10 cellular contexts compared by ENCODE assay signal in genomic region chr20:11001767-11002540, GRCh38.
DNase-seq lines count a peak whose midpoint lies in the region; ATAC-seq, FAIRE-seq and TF ChIP-seq lines count a peak whose summit lies in the region.
"Had no signal": no experiment of that assay in that cellular context is flagged by ENCODE, and none has a peak within 500 bp of the region (broad histone marks: within the 10 kb centered on the region; RNA-seq: fewer than 3 reads in every experiment).

No MANE protein-coding gene starts in this region.

- H3K27me3 ChIP-seq in HL-60 (ENCODE audit: insufficient read depth, poor library complexity, severe bottlenecking) (no peaks in the 10 kb centered on the region), heart right ventricle (no peaks in the 10 kb centered on the region)

- H3K27ac ChIP-seq in HL-60 (replicated peaks) (no peak overlapping the region), heart right ventricle (peak overlapping the region in 3 of 10 donors; percentile 10 to 46 (median 15)), skin epidermis (peak overlapping the region in 18 of 21 experiments; percentile 14 to 74 (median 52))

- WGBS in heart right ventricle, 2 donors: 73 to 82% methylated on average over 12 of the region's 12 CpGs

- peaks cover 0 to 13% (median 5%) of the 10 kb centered on the region in 9 donors for H3K4me1 ChIP-seq in heart right ventricle

- H3K4me3 ChIP-seq in HL-60 (replicated peaks; ENCODE audit: insufficient read depth, low read length) (no peak overlapping the region), heart right ventricle (no peak overlapping the region), skin epidermis (no peak overlapping the region)

- ATAC-seq in heart right ventricle (peak in 5 of 8 donors; percentile 14 to 76 (median 26)), HG03342 (IDR thresholded peaks at IDR 0.05; ENCODE audit: unreplicated experiment) (no peak)

- FAIRE-seq in GM19239 (lab: Jason Lieb, UNC): no peak

- peaks cover 0 to 8% (median 0%) of the 10 kb centered on the region in 11 donors for H3K9me3 ChIP-seq in heart right ventricle

- intact Hi-C loops in heart right ventricle (cut with DNase I): no loop called here

- no peaks in the 10 kb centered on the region for H3K36me3 ChIP-seq in heart right ventricle

- DNase-seq in HL-60 (ENCODE audit: low read depth in 1 of 2, low spot score in 1 of 2): peak; percentile 3 to 10
- peak; percentile 95 to 96 for DNase-seq in SW 1271 (lab: John Stamatoyannopoulos, UW)
- peak in 1 of 2 donors; percentile 19 for DNase-seq in heart right ventricle
- no peak for DNase-seq in activated T-cell treated with anti-CD3 and anti-CD28 coated beads, Interleukin-2, amount 50 U/mL, for 48 hours
- no peak for DNase-seq in GM19239 (ENCODE audit: insufficient read length, low spot score)
- DNase-seq in GOT3 (lab: John Stamatoyannopoulos, UW): no peak
- DNase-seq: MM.1S; stimulated activated CD4-positive, alpha-beta T cell treated with anti-CD3 and anti-CD28 coated beads, Interleukin-1b, Interleukin-23, amount 100 ng/mL, for 48 hours had no signal

- TF ChIP-seq CTCF in HL-60 (IDR thresholded peaks at IDR 0.05; ENCODE audit: insufficient read depth, low read length) (no peak), heart right ventricle (IDR thresholded peaks at IDR 0.05) (no peak)

Comparison
In these comparisons a context has a peak if more than half of its experiments do, and no peak if none do; other contexts are left out.
1. DNase-seq: peak in HL-60 (2 of 2) and SW 1271 (2 of 2); none in activated T-cell treated with anti-CD3 and anti-CD28 coated beads, Interleukin-2, amount 50 U/mL, for 48 hours (0 of 2), GM19239 (single experiment) and GOT3 (single experiment).